17 cellular contexts compared by ENCODE assay signal in genomic region chr20:18139832-18140231, GRCh38. TPM values are rescaled to one million over a fixed set of nuclear protein-coding genes. Genes with fewer than 3 reads are reported as not detected.
DNase-seq lines count a peak whose midpoint lies in the region; ATAC-seq, FAIRE-seq and TF ChIP-seq lines count a peak whose summit lies in the region.
"Had no signal": no experiment of that assay in that cellular context is flagged by ENCODE, and none has a peak within 500 bp of the region (broad histone marks: within the 10 kb centered on the region; RNA-seq: fewer than 3 reads in every experiment).

No MANE protein-coding gene starts in this region.

- H3K79me2 ChIP-seq in astrocyte (ENCODE audit: insufficient read depth, low read length), result peaks cover 44% of the 10 kb centered on the region

- H3K9me3 Mint-ChIP-seq in T-helper 2 cell treated with Interferon-gamma antibody and Interleukin-4, amounts not matched to agents 5 μg/mL and 100 μg/mL, for 36 hours, result no peaks in the 10 kb centered on the region
- no peaks in the 10 kb centered on the region for H3K9me3 Mint-ChIP-seq in astrocyte (ENCODE audit: unreplicated experiment)
- H3K9me3 Mint-ChIP-seq in progenitor cell of endocrine pancreas (ENCODE audit: low read depth), result no peaks in the 10 kb centered on the region
- H3K9me3 Mint-ChIP-seq: effector memory CD8-positive, alpha-beta T cell had no signal

- H3K36me3 ChIP-seq in HUES64 (ENCODE audit: insufficient read depth, low read length) (peaks cover 21% of the 10 kb centered on the region), astrocyte (ENCODE audit: insufficient read depth, low read length) (peaks cover 11% of the 10 kb centered on the region), gastroesophageal sphincter (peaks cover 0 to 29% of the 10 kb centered on the region in 2 donors)

- no peak for FAIRE-seq in astrocyte (lab: Jason Lieb, UNC)
- FAIRE-seq: frontal cortex, kidney had no signal

- TF ChIP-seq EP300 in gastroesophageal sphincter (IDR thresholded peaks at IDR 0.05), result no peak

- no peaks in the 10 kb centered on the region for H3K27me3 Mint-ChIP-seq in T-helper 2 cell treated with Interferon-gamma antibody and Interleukin-4, amounts not matched to agents 5 μg/mL and 100 μg/mL, for 36 hours (ENCODE audit: low read depth)
- no peaks in the 10 kb centered on the region for H3K27me3 Mint-ChIP-seq in astrocyte (ENCODE audit: low read depth, unreplicated experiment)
- no peaks in the 10 kb centered on the region for H3K27me3 Mint-ChIP-seq in progenitor cell of endocrine pancreas
- H3K27me3 Mint-ChIP-seq: effector memory CD8-positive, alpha-beta T cell had no signal

- H3K27ac Mint-ChIP-seq in T-helper 2 cell treated with Interferon-gamma antibody and Interleukin-4, amounts not matched to agents 5 μg/mL and 100 μg/mL, for 36 hours, result no peak overlapping the region
- H3K27ac Mint-ChIP-seq in astrocyte (ENCODE audit: unreplicated experiment), result no peak overlapping the region
- peak overlapping the region; percentile 82 for H3K27ac Mint-ChIP-seq in progenitor cell of endocrine pancreas

- H3K4me3 Mint-ChIP-seq in T-helper 2 cell treated with Interferon-gamma antibody and Interleukin-4, amounts not matched to agents 5 μg/mL and 100 μg/mL, for 36 hours, result peak overlapping the region; percentile 70
- no peak overlapping the region for H3K4me3 Mint-ChIP-seq in astrocyte (ENCODE audit: unreplicated experiment)
- peak overlapping the region; percentile 86 for H3K4me3 Mint-ChIP-seq in progenitor cell of endocrine pancreas (ENCODE audit: low read depth)

- in situ Hi-C loops in KBM-7 (cut with MboI; ENCODE audit: low pct_unique_long_range_greater_than_20kb, low sequenced_read_pairs), result no loop called here

- H3K4me1 ChIP-seq in HUES64 (ENCODE audit: insufficient read depth, low read length) (peaks cover 14% of the 10 kb centered on the region; the same call in 1 of the 2 replicates), astrocyte (ENCODE audit: insufficient read depth, low read length) (peaks cover 11% of the 10 kb centered on the region), gastroesophageal sphincter (peaks cover 0 to 40% (median 11%) of the 10 kb centered on the region in 3 donors)

- H3K27me3 ChIP-seq in HUES64 (ENCODE audit: insufficient read depth, low read length) (peaks cover 6% of the 10 kb centered on the region), astrocyte (ENCODE audit: insufficient read depth, low read length) (no peaks in the 10 kb centered on the region), gastroesophageal sphincter (no peaks in the 10 kb centered on the region)
- H3K27me3 ChIP-seq: brain microvascular endothelial cell, tibial artery had no signal

- H3K9ac ChIP-seq in HUES64 (ENCODE audit: low read depth, low read length) (peak overlapping the region; percentile 32; the same call in 1 of the 2 replicates), astrocyte (ENCODE audit: low read length) (no peak overlapping the region)

- TF ChIP-seq POLR2A in gastroesophageal sphincter (IDR thresholded peaks at IDR 0.05), result no peak

- H3K27ac ChIP-seq in HUES64 (ENCODE audit: low read depth, low read length), result no peak overlapping the region
- H3K27ac ChIP-seq in astrocyte (ENCODE audit: low read depth, low read length), result no peak overlapping the region
- no peak overlapping the region for H3K27ac ChIP-seq in gastroesophageal sphincter
- H3K27ac ChIP-seq: brain microvascular endothelial cell, HL-60, tibial artery had no signal

- no peak for DNase-seq in T-helper 2 cell treated with Interferon-gamma antibody and Interleukin-4, amounts not matched to agents 5 μg/mL and 100 μg/mL, for 36 hours (ENCODE audit: low spot score)
- no peak for DNase-seq in T-helper 2 cell
- no peak for DNase-seq in astrocyte (ENCODE audit: low read depth)
- no peak for DNase-seq in progenitor cell of endocrine pancreas (ENCODE audit: low spot score, unreplicated experiment)
- DNase-seq in ureter (ENCODE audit: low spot score), result no peak
- no peak for DNase-seq in KBM-7
- DNase-seq: activated CD8-positive, alpha-beta memory T cell treated with anti-CD3 and anti-CD28 coated beads, Interleukin-2, amount 50 U/mL, for 48 hours; brain microvascular endothelial cell; effector memory CD8-positive, alpha-beta T cell; kidney; MV-4-11; NCI-H226; tibial artery had no signal

- H3K4me2 ChIP-seq in astrocyte (ENCODE audit: low read length), result peak overlapping the region; percentile 92

- peaks cover 19% of the 10 kb centered on the region for H3K36me3 Mint-ChIP-seq in T-helper 2 cell treated with Interferon-gamma antibody and Interleukin-4, amounts not matched to agents 5 μg/mL and 100 μg/mL, for 36 hours (ENCODE audit: low read depth)
- H3K36me3 Mint-ChIP-seq in astrocyte (ENCODE audit: low read depth, unreplicated experiment), result no peaks in the 10 kb centered on the region
- peaks cover 13% of the 10 kb centered on the region for H3K36me3 Mint-ChIP-seq in progenitor cell of endocrine pancreas (ENCODE audit: insufficient read depth)

- TF ChIP-seq CTCF in astrocyte (IDR thresholded peaks at IDR 0.05; ENCODE audit: insufficient read depth, low read depth, low read length) (no peak), progenitor cell of endocrine pancreas (IDR thresholded peaks at IDR 0.05; ENCODE audit: unreplicated experiment) (no peak), gastroesophageal sphincter (IDR thresholded peaks at IDR 0.05) (no peak)

- no peak overlapping the region for H2AFZ ChIP-seq in astrocyte (ENCODE audit: low read depth, low read length)

- H3K4me1 Mint-ChIP-seq in T-helper 2 cell treated with Interferon-gamma antibody and Interleukin-4, amounts not matched to agents 5 μg/mL and 100 μg/mL, for 36 hours (ENCODE audit: low read depth), result peaks cover 19% of the 10 kb centered on the region
- H3K4me1 Mint-ChIP-seq in astrocyte (ENCODE audit: low read depth, unreplicated experiment) (peaks cover 2% of the 10 kb centered on the region), progenitor cell of endocrine pancreas (ENCODE audit: low read depth) (peaks cover 30% of the 10 kb centered on the region)

- 92% methylated on average over 2 of the region's 2 CpGs for WGBS in HUES64
- 79 to 80% methylated on average over 2 of the region's 2 CpGs for WGBS in gastroesophageal sphincter (ENCODE audit: low coverage in 1 of 2), 2 donors

- no peak for ATAC-seq in gastroesophageal sphincter
- ATAC-seq: effector memory CD8-positive, alpha-beta T cell had no signal

- peaks cover 16% of the 10 kb centered on the region for H4K20me1 ChIP-seq in astrocyte (ENCODE audit: insufficient read depth, low read length)

- H3K4me3 ChIP-seq in HUES64 (ENCODE audit: low read length), result peak overlapping the region; percentile 99; the same call in 1 of the 2 replicates
- no peak overlapping the region for H3K4me3 ChIP-seq in astrocyte (ENCODE audit: insufficient read depth, low read depth, low read length)
- no peak overlapping the region for H3K4me3 ChIP-seq in gastroesophageal sphincter

- no peaks in the 10 kb centered on the region for H3K9me3 ChIP-seq in HUES64 (ENCODE audit: insufficient read depth, low read depth, low read length)
- H3K9me3 ChIP-seq in astrocyte (ENCODE audit: insufficient read depth, low read depth, low read length), result no peaks in the 10 kb centered on the region
- H3K9me3 ChIP-seq in gastroesophageal sphincter, result no peaks in the 10 kb centered on the region
- H3K9me3 ChIP-seq: tibial artery had no signal

RNA-seq across cellular contexts. Expression of gene KAT14, which starts 2.2 kb away (rescaled TPM):
- polyA plus RNA-seq in HUES64 (2013, experiment 1 of 2), result 24.6 TPM
- 22.5 TPM for polyA plus RNA-seq in HUES64 (2013, experiment 2 of 2)
- 8.4 and 10.0 TPM in 2 replicates for total RNA-seq in astrocyte
- total RNA-seq in progenitor cell of endocrine pancreas, result 26.1 and 26.7 TPM in 2 replicates
- total RNA-seq in ureter, result 16.0 TPM
- total RNA-seq in gastroesophageal sphincter, result 10 to 100 TPM; 17.1 to 19.9 (median 18.8) TPM

RNA-seq across cellular contexts. Expression of gene PET117, which starts 2.2 kb away (rescaled TPM):
- polyA plus RNA-seq in HUES64 (2013, experiment 1 of 2), result 17.0 TPM
- 19.1 TPM for polyA plus RNA-seq in HUES64 (2013, experiment 2 of 2)
- total RNA-seq in astrocyte (8.6 and 10.7 TPM in 2 replicates), progenitor cell of endocrine pancreas (18.5 and 20.0 TPM in 2 replicates), ureter (8.7 TPM), gastroesophageal sphincter (10 to 100 TPM; 22.3 to 38.9 (median 23.9) TPM)
